Comparison of ENCODE assay signal across 14 cellular contexts in genomic region chr3:37053337-37053736, GRCh38.
DNase-seq lines count a peak whose midpoint lies in the region; ATAC-seq and TF ChIP-seq lines count a peak whose summit lies in the region.
"Had no signal": no experiment of that assay in that cellular context is flagged by ENCODE, and none has a peak within 500 bp of the region (broad histone marks: within the 10 kb centered on the region; RNA-seq: fewer than 3 reads in every experiment).

No MANE protein-coding gene starts in this region.

- intact Hi-C loops in Right ventricle myocardium inferior (cut with DNase I) = loop anchor here (5.0 to 10.0 kb wide), 3 partner anchors 36 to 161 kb away; partner anchors contain the start of genes EPM2AIP1 and MLH1
- intact Hi-C loops in dorsolateral prefrontal cortex (cut with DNase I) = no loop called here
- intact Hi-C loops in vagina (cut with DNase I) = no loop called here

- no peak for DNase-seq in cardiac muscle cell (ENCODE audit: low read depth in 1 of 2, low spot score in 1 of 2)
- no peak for DNase-seq in Right ventricle myocardium inferior (ENCODE audit: missing footprints)
- DNase-seq in dorsolateral prefrontal cortex = peak in 3 of 10 donors; percentile 14 to 35 (median 23)
- no peak for DNase-seq in naive thymus-derived CD8-positive, alpha-beta T cell
- no peak for DNase-seq in vagina (ENCODE audit: extremely low spot score in 2 of 2)
- DNase-seq in NCI-H2081 treated with DMSO at 0.1 percent for 48 hours (lab: John Stamatoyannopoulos, UW) = no peak
- DNase-seq: activated naive CD4-positive, alpha-beta T cell treated with Interleukin-2 at 50 U/mL for 16 hours; DND-41; naive thymus-derived CD4-positive, alpha-beta T cell; small intestine; T-helper 1 cell had no signal

- no peak for TF ChIP-seq POLR2A in vagina (IDR thresholded peaks at IDR 0.05)

- H3K27me3 ChIP-seq in cardiac muscle cell (no peaks in the 10 kb centered on the region), dorsolateral prefrontal cortex (no peaks in the 10 kb centered on the region), vagina (no peaks in the 10 kb centered on the region)

- H3K36me3 Mint-ChIP-seq in naive thymus-derived CD8-positive, alpha-beta T cell = peaks cover 4 to 94% (median 30%) of the 10 kb centered on the region in 3 donors

- H3K4me3 ChIP-seq in cardiac muscle cell = no peak overlapping the region
- H3K4me3 ChIP-seq in dorsolateral prefrontal cortex = peak overlapping the region in 1 of 59 donors; percentile 0
- H3K4me3 ChIP-seq in vagina = no peak overlapping the region

- POLR2A ChIA-PET in naive thymus-derived CD8-positive, alpha-beta T cell (lab: Charles Lee) = no interaction called here

- H3K36me3 ChIP-seq in cardiac muscle cell = peaks cover 48% of the 10 kb centered on the region
- peaks cover 0 to 45% of the 10 kb centered on the region in 2 donors for H3K36me3 ChIP-seq in vagina

- TF ChIP-seq CTCF in cardiac muscle cell (IDR thresholded peaks at IDR 0.05; ENCODE audit: low read depth, low read length) (no peak), dorsolateral prefrontal cortex (IDR thresholded peaks at IDR 0.05 in 54 of 56, conservative IDR thresholded peaks at IDR 0.05 in 2 of 56; ENCODE audit: low read depth in 1 of 56, partially characterized antibody in 56 of 56) (no peak), vagina (IDR thresholded peaks at IDR 0.05) (no peak)

- H3K27me3 Mint-ChIP-seq in naive thymus-derived CD8-positive, alpha-beta T cell = no peaks in the 10 kb centered on the region
- H3K27me3 Mint-ChIP-seq: naive thymus-derived CD4-positive, alpha-beta T cell had no signal

- no peaks in the 10 kb centered on the region for H3K9me3 Mint-ChIP-seq in naive thymus-derived CD8-positive, alpha-beta T cell
- H3K9me3 Mint-ChIP-seq: naive thymus-derived CD4-positive, alpha-beta T cell had no signal

- no peaks in the 10 kb centered on the region for H3K4me1 Mint-ChIP-seq in naive thymus-derived CD8-positive, alpha-beta T cell

- H3K27ac ChIP-seq in cardiac muscle cell (peak overlapping the region; percentile 69), dorsolateral prefrontal cortex (peak overlapping the region in 57 of 59 donors; percentile 7 to 86 (median 69)), vagina (peak overlapping the region; percentile 57)
- H3K27ac ChIP-seq: HL-60 had no signal

- H3K27ac Mint-ChIP-seq in naive thymus-derived CD8-positive, alpha-beta T cell = peak overlapping the region in 6 of 10 donors; percentile 33 to 83 (median 56)

- ATAC-seq in Right ventricle myocardium inferior = no peak
- ATAC-seq in naive thymus-derived CD8-positive, alpha-beta T cell = no peak
- no peak for ATAC-seq in HG03378 (IDR thresholded peaks at IDR 0.05; ENCODE audit: unreplicated experiment)
- no peak for ATAC-seq in GM18519 (IDR thresholded peaks at IDR 0.05; ENCODE audit: low FRiP score, unreplicated experiment)
- ATAC-seq: naive thymus-derived CD4-positive, alpha-beta T cell had no signal

- H3K4me1 ChIP-seq in cardiac muscle cell (ENCODE audit: low read depth) (peaks cover 10% of the 10 kb centered on the region), vagina (peaks cover 45% of the 10 kb centered on the region)

- no peak overlapping the region for H3K4me3 Mint-ChIP-seq in naive thymus-derived CD8-positive, alpha-beta T cell
- H3K4me3 Mint-ChIP-seq: naive thymus-derived CD4-positive, alpha-beta T cell had no signal

- H3K9me3 ChIP-seq in cardiac muscle cell (ENCODE audit: low read depth) = no peaks in the 10 kb centered on the region
- no peaks in the 10 kb centered on the region for H3K9me3 ChIP-seq in vagina
